Comparison of ENCODE assay signal across 1 cellular context in the genomic region with DNA sequence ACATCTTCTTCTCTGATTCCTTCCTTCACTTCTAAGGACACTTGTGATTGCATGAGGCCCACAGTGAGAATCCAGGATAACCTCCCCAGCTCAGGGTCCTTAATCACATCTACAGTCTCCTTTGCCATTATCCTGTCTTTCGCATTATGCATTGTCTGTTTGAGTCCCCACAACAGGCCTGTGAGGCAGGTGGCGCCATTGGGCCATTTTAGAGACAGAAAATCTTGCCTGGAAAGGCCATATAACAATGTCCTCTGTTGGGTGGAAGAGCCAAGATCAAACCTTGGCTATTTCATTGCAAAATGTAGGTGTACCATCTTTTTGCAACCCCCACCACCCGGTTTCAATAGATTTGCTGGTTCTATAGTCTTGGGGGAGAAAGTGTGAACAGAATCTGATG.
TF ChIP-seq lines count a peak whose summit lies in the region.

No MANE protein-coding gene starts in this region.

TF ChIP-seq in GM23338, 12 proteins besides CTCF, POLR2A, EP300 and RAD21 (continued from another document):
- TF ChIP-seq, protein P1, sequence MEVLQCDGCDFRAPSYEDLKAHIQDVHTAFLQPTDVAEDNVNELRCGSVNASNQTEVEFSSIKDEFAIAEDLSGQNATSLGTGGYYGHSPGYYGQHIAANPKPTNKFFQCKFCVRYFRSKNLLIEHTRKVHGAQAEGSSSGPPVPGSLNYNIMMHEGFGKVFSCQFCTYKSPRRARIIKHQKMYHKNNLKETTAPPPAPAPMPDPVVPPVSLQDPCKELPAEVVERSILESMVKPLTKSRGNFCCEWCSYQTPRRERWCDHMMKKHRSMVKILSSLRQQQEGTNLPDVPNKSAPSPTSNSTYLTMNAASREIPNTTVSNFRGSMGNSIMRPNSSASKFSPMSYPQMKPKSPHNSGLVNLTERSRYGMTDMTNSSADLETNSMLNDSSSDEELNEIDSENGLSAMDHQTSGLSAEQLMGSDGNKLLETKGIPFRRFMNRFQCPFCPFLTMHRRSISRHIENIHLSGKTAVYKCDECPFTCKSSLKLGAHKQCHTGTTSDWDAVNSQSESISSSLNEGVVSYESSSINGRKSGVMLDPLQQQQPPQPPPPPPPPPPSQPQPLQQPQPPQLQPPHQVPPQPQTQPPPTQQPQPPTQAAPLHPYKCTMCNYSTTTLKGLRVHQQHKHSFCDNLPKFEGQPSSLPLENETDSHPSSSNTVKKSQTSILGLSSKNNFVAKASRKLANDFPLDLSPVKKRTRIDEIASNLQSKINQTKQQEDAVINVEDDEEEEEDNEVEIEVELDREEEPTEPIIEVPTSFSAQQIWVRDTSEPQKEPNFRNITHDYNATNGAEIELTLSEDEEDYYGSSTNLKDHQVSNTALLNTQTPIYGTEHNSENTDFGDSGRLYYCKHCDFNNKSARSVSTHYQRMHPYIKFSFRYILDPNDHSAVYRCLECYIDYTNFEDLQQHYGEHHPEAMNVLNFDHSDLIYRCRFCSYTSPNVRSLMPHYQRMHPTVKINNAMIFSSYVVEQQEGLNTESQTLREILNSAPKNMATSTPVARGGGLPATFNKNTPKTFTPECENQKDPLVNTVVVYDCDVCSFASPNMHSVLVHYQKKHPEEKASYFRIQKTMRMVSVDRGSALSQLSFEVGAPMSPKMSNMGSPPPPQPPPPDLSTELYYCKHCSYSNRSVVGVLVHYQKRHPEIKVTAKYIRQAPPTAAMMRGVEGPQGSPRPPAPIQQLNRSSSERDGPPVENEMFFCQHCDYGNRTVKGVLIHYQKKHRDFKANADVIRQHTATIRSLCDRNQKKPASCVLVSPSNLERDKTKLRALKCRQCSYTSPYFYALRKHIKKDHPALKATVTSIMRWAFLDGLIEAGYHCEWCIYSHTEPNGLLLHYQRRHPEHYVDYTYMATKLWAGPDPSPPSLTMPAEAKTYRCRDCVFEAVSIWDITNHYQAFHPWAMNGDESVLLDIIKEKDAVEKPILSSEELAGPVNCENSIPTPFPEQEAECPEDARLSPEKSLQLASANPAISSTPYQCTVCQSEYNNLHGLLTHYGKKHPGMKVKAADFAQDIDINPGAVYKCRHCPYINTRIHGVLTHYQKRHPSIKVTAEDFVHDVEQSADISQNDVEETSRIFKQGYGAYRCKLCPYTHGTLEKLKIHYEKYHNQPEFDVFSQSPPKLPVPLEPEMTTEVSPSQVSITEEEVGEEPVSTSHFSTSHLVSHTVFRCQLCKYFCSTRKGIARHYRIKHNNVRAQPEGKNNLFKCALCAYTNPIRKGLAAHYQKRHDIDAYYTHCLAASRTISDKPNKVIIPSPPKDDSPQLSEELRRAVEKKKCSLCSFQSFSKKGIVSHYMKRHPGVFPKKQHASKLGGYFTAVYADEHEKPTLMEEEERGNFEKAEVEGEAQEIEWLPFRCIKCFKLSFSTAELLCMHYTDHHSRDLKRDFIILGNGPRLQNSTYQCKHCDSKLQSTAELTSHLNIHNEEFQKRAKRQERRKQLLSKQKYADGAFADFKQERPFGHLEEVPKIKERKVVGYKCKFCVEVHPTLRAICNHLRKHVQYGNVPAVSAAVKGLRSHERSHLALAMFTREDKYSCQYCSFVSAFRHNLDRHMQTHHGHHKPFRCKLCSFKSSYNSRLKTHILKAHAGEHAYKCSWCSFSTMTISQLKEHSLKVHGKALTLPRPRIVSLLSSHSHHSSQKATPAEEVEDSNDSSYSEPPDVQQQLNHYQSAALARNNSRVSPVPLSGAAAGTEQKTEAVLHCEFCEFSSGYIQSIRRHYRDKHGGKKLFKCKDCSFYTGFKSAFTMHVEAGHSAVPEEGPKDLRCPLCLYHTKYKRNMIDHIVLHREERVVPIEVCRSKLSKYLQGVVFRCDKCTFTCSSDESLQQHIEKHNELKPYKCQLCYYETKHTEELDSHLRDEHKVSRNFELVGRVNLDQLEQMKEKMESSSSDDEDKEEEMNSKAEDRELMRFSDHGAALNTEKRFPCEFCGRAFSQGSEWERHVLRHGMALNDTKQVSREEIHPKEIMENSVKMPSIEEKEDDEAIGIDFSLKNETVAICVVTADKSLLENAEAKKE (CRISPR knock-in tag; IDR thresholded peaks at IDR 0.05), result no peak
- no peak for TF ChIP-seq JUNB (IDR thresholded peaks at IDR 0.05; ENCODE audit: unreplicated experiment)
- no peak for TF ChIP-seq STAT1 (IDR thresholded peaks at IDR 0.05; ENCODE audit: unreplicated experiment)
TF ChIP-seq in GM23338: peak in this region for 0.
